Comparison of ENCODE assay signal across 42 cellular contexts in the genomic region with DNA sequence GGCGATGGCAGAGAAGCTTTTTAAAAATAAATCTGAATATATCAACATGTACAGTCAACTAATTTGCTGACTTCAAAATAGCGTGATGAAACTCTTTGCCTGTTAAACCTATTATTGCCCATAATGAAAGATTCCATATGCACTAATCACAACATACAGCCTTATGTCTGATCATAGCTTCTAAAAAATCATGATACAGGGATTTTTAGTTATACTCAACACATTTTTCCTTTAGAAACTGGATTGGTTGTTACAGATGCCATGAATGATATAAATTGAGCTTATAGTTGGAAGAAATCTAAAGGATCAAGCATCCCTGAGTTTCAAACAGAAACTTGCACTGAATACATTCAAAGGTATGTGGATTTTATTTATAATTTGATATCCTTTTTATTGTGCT. TPM values are rescaled to one million over a fixed set of nuclear protein-coding genes. Genes with fewer than 3 reads are reported as not detected.
"Had no signal": no experiment of that assay in that cellular context is flagged by ENCODE, and none has a peak within 500 bp of the region (broad histone marks: within the 10 kb centered on the region; RNA-seq: fewer than 3 reads in every experiment).

AMELX (plus strand) TSS at position 301 of the 400 bp plus-strand sequence. CDS start 1,376 bp downstream, outside the sequence.

- H3K4me1 ChIP-seq: adrenal gland, ascending aorta, body of pancreas, breast epithelium had no signal

- DNase-seq: activated effector memory CD4-positive, alpha-beta T cell treated with anti-CD3 and anti-CD28 coated beads, Interleukin-2, amount 50 U/mL, for 16 hours; activated effector memory CD4-positive, alpha-beta T cell treated with Interleukin-2 at 50 U/mL for 16 hours; activated gamma-delta T cell; activated gamma-delta T cell treated with Interleukin-2 at 50 U/mL for 16 hours; activated naive CD4-positive, alpha-beta T cell; activated naive CD4-positive, alpha-beta T cell treated with anti-CD3 and anti-CD28 coated beads for 36 hours; activated naive CD4-positive, alpha-beta T cell treated with anti-CD3 and anti-CD28 coated beads, Interleukin-2, amount 10 ng/mL, durations not matched to agents 7 days and 5 days; activated naive CD4-positive, alpha-beta T cell treated with anti-CD3 and anti-CD28 coated beads, Interleukin-2, amount 50 U/mL, for 16 hours; activated naive CD4-positive, alpha-beta T cell treated with Interleukin-2 at 50 U/mL for 16 hours; activated naive CD8-positive, alpha-beta T cell treated with anti-CD3 and anti-CD28 coated beads for 36 hours; activated naive CD8-positive, alpha-beta T cell treated with anti-CD3 and anti-CD28 coated beads, Interleukin-2, amount 10 ng/mL, durations not matched to agents 7 days and 5 days; activated naive CD8-positive, alpha-beta T cell treated with anti-CD3 and anti-CD28 coated beads, Interleukin-2, amount 50 U/mL, for 24 hours; activated T-cell treated with anti-CD3 and anti-CD28 coated beads, Interleukin-2, amount 50 U/mL, for 1 hour; activated T-cell treated with anti-CD3 and anti-CD28 coated beads, Interleukin-2, amount 50 U/mL, for 24 hours; activated T-cell treated with anti-CD3 and anti-CD28 coated beads, Interleukin-2, amount 50 U/mL, for 4 hours; activated T-cell treated with anti-CD3 and anti-CD28 coated beads, Interleukin-2, amount 50 U/mL, for 48 hours; activated T-cell treated with anti-CD3 and anti-CD28 coated beads, Interleukin-2, amount 50 U/mL, for 72 hours; adrenal gland; amniotic stem cell; amygdala; anterior cingulate cortex; aorta; body of pancreas; brain microvascular endothelial cell; caudate nucleus; central memory CD4-positive, alpha-beta T cell; cerebellar nuclear complex had no signal

- FAIRE-seq: bronchial epithelial cell had no signal

- H3K9me3 Mint-ChIP-seq: activated naive CD4-positive, alpha-beta T cell treated with anti-CD3 and anti-CD28 coated beads for 36 hours; activated naive CD4-positive, alpha-beta T cell treated with anti-CD3 and anti-CD28 coated beads, Interleukin-2, amount 10 ng/mL, durations not matched to agents 7 days and 5 days; activated naive CD4-positive, alpha-beta T cell treated with anti-CD3 and anti-CD28 coated beads, Interleukin-2, amount 50 U/mL, for 24 hours; activated naive CD4-positive, alpha-beta T cell treated with anti-CD3 and anti-CD28 coated beads, Interleukin-2, amount 50 U/mL, for 72 hours; activated naive CD8-positive, alpha-beta T cell treated with anti-CD3 and anti-CD28 coated beads for 36 hours; activated naive CD8-positive, alpha-beta T cell treated with anti-CD3 and anti-CD28 coated beads, Interleukin-2, amount 10 ng/mL, durations not matched to agents 7 days and 5 days; activated naive CD8-positive, alpha-beta T cell treated with anti-CD3 and anti-CD28 coated beads, Interleukin-2, amount 50 U/mL, for 24 hours; activated T-cell treated with anti-CD3 and anti-CD28 coated beads, Interleukin-2, amount 50 U/mL, for 24 hours; activated T-cell treated with anti-CD3 and anti-CD28 coated beads, Interleukin-2, amount 50 U/mL, for 4 hours; activated T-cell treated with anti-CD3 and anti-CD28 coated beads, Interleukin-2, amount 50 U/mL, for 72 hours; activated T-helper 1 cell treated with anti-CD3 and anti-CD28 coated beads, Interleukin-12 subunit alpha, Interleukin-12 subunit beta, Interleukin-2, Interleukin-4 antibody, amounts not matched to agents 30 ng/mL and 10 ng/mL and 1 ng/mL, durations not matched to agents 14 hours and 24 hours and 36 hours; activated T-helper 17 cell treated with anti-CD3 and anti-CD28 coated beads, Interleukin-2, amount 50 U/mL, for 72 hours; activated T-helper 2 cell treated with anti-CD3 and anti-CD28 coated beads, Interferon-gamma antibody, Interleukin-2, Interleukin-4, amounts not matched to agents 10 μg/mL and 5 μg/mL and 100 μg/mL, durations not matched to agents 14 hours and 24 hours and 36 hours; central memory CD8-positive, alpha-beta T cell had no signal

- H3K36me3 Mint-ChIP-seq: activated naive CD4-positive, alpha-beta T cell treated with anti-CD3 and anti-CD28 coated beads, Interleukin-2, amount 10 ng/mL, durations not matched to agents 7 days and 5 days; activated naive CD4-positive, alpha-beta T cell treated with anti-CD3 and anti-CD28 coated beads, Interleukin-2, amount 50 U/mL, for 24 hours; activated naive CD4-positive, alpha-beta T cell treated with anti-CD3 and anti-CD28 coated beads, Interleukin-2, amount 50 U/mL, for 72 hours; activated naive CD8-positive, alpha-beta T cell; activated naive CD8-positive, alpha-beta T cell treated with anti-CD3 and anti-CD28 coated beads for 36 hours; activated naive CD8-positive, alpha-beta T cell treated with anti-CD3 and anti-CD28 coated beads, Interleukin-2, amount 10 ng/mL, durations not matched to agents 7 days and 5 days; brain had no signal

- H3K4me1 Mint-ChIP-seq: activated naive CD4-positive, alpha-beta T cell treated with anti-CD3 and anti-CD28 coated beads, Interleukin-2, amount 10 ng/mL, durations not matched to agents 7 days and 5 days; activated naive CD4-positive, alpha-beta T cell treated with anti-CD3 and anti-CD28 coated beads, Interleukin-2, amount 50 U/mL, for 24 hours; activated naive CD8-positive, alpha-beta T cell treated with anti-CD3 and anti-CD28 coated beads for 36 hours; activated naive CD8-positive, alpha-beta T cell treated with anti-CD3 and anti-CD28 coated beads, Interleukin-2, amount 10 ng/mL, durations not matched to agents 7 days and 5 days; activated naive CD8-positive, alpha-beta T cell treated with anti-CD3 and anti-CD28 coated beads, Interleukin-2, amount 50 U/mL, for 24 hours; activated T-helper 17 cell treated with anti-CD3 and anti-CD28 coated beads, Interleukin-2, amount 50 U/mL, for 72 hours; central memory CD8-positive, alpha-beta T cell had no signal

- H3K9me3 ChIP-seq: adrenal gland, ascending aorta, body of pancreas, breast epithelium had no signal

- H3K27me3 ChIP-seq: ascending aorta, body of pancreas, brain microvascular endothelial cell, cardiac muscle cell had no signal

- H3K27ac ChIP-seq: adrenal gland, ascending aorta, body of pancreas, brain microvascular endothelial cell, breast epithelium, cardiac muscle cell had no signal

- ATAC-seq: activated naive CD4-positive, alpha-beta T cell treated with anti-CD3 and anti-CD28 coated beads, Interleukin-2, amount 50 U/mL, for 72 hours; activated naive CD8-positive, alpha-beta T cell treated with anti-CD3 and anti-CD28 coated beads, Interleukin-2, amount 50 U/mL, for 24 hours; activated T-cell treated with anti-CD3 and anti-CD28 coated beads, Interleukin-2, amount 50 U/mL, for 4 hours; activated T-cell treated with anti-CD3 and anti-CD28 coated beads, Interleukin-2, amount 50 U/mL, for 72 hours; activated T-helper 17 cell treated with anti-CD3 and anti-CD28 coated beads, Interleukin-2, amount 50 U/mL, for 72 hours; body of pancreas had no signal

- H3K27ac Mint-ChIP-seq: activated naive CD4-positive, alpha-beta T cell treated with anti-CD3 and anti-CD28 coated beads for 36 hours; activated naive CD4-positive, alpha-beta T cell treated with anti-CD3 and anti-CD28 coated beads, Interleukin-2, amount 10 ng/mL, durations not matched to agents 7 days and 5 days; activated naive CD4-positive, alpha-beta T cell treated with anti-CD3 and anti-CD28 coated beads, Interleukin-2, amount 50 U/mL, for 24 hours; activated naive CD4-positive, alpha-beta T cell treated with anti-CD3 and anti-CD28 coated beads, Interleukin-2, amount 50 U/mL, for 72 hours; activated naive CD8-positive, alpha-beta T cell; activated naive CD8-positive, alpha-beta T cell treated with anti-CD3 and anti-CD28 coated beads for 36 hours; activated naive CD8-positive, alpha-beta T cell treated with anti-CD3 and anti-CD28 coated beads, Interleukin-2, amount 10 ng/mL, durations not matched to agents 7 days and 5 days; activated naive CD8-positive, alpha-beta T cell treated with anti-CD3 and anti-CD28 coated beads, Interleukin-2, amount 50 U/mL, for 24 hours; activated T-cell treated with anti-CD3 and anti-CD28 coated beads, Interleukin-2, amount 50 U/mL, for 24 hours; activated T-cell treated with anti-CD3 and anti-CD28 coated beads, Interleukin-2, amount 50 U/mL, for 72 hours; activated T-helper 1 cell treated with anti-CD3 and anti-CD28 coated beads, Interleukin-12 subunit alpha, Interleukin-12 subunit beta, Interleukin-2, Interleukin-4 antibody, amounts not matched to agents 30 ng/mL and 10 ng/mL and 1 ng/mL, durations not matched to agents 14 hours and 24 hours and 36 hours; activated T-helper 17 cell treated with anti-CD3 and anti-CD28 coated beads, Interleukin-2, amount 50 U/mL, for 72 hours; activated T-helper 2 cell treated with anti-CD3 and anti-CD28 coated beads, Interferon-gamma antibody, Interleukin-2, Interleukin-4, amounts not matched to agents 10 μg/mL and 5 μg/mL and 100 μg/mL, durations not matched to agents 14 hours and 24 hours and 36 hours; brain had no signal

- H3K4me3 Mint-ChIP-seq: activated naive CD4-positive, alpha-beta T cell treated with anti-CD3 and anti-CD28 coated beads for 36 hours; activated naive CD4-positive, alpha-beta T cell treated with anti-CD3 and anti-CD28 coated beads, Interleukin-2, amount 10 ng/mL, durations not matched to agents 7 days and 5 days; activated naive CD4-positive, alpha-beta T cell treated with anti-CD3 and anti-CD28 coated beads, Interleukin-2, amount 50 U/mL, for 24 hours; activated naive CD8-positive, alpha-beta T cell; activated naive CD8-positive, alpha-beta T cell treated with anti-CD3 and anti-CD28 coated beads for 36 hours; activated naive CD8-positive, alpha-beta T cell treated with anti-CD3 and anti-CD28 coated beads, Interleukin-2, amount 10 ng/mL, durations not matched to agents 7 days and 5 days; activated naive CD8-positive, alpha-beta T cell treated with anti-CD3 and anti-CD28 coated beads, Interleukin-2, amount 50 U/mL, for 24 hours; activated T-cell treated with anti-CD3 and anti-CD28 coated beads, Interleukin-2, amount 50 U/mL, for 24 hours; activated T-cell treated with anti-CD3 and anti-CD28 coated beads, Interleukin-2, amount 50 U/mL, for 4 hours; activated T-cell treated with anti-CD3 and anti-CD28 coated beads, Interleukin-2, amount 50 U/mL, for 72 hours; activated T-helper 1 cell treated with anti-CD3 and anti-CD28 coated beads, Interleukin-12 subunit alpha, Interleukin-12 subunit beta, Interleukin-2, Interleukin-4 antibody, amounts not matched to agents 30 ng/mL and 10 ng/mL and 1 ng/mL, durations not matched to agents 14 hours and 24 hours and 36 hours; activated T-helper 17 cell treated with anti-CD3 and anti-CD28 coated beads, Interleukin-2, amount 50 U/mL, for 72 hours; brain; central memory CD8-positive, alpha-beta T cell had no signal

- H3K27me3 Mint-ChIP-seq: activated naive CD4-positive, alpha-beta T cell treated with anti-CD3 and anti-CD28 coated beads, Interleukin-2, amount 10 ng/mL, durations not matched to agents 7 days and 5 days; activated naive CD4-positive, alpha-beta T cell treated with anti-CD3 and anti-CD28 coated beads, Interleukin-2, amount 50 U/mL, for 24 hours; activated naive CD8-positive, alpha-beta T cell; activated naive CD8-positive, alpha-beta T cell treated with anti-CD3 and anti-CD28 coated beads for 36 hours; activated naive CD8-positive, alpha-beta T cell treated with anti-CD3 and anti-CD28 coated beads, Interleukin-2, amount 10 ng/mL, durations not matched to agents 7 days and 5 days; activated naive CD8-positive, alpha-beta T cell treated with anti-CD3 and anti-CD28 coated beads, Interleukin-2, amount 50 U/mL, for 24 hours; activated T-helper 17 cell treated with anti-CD3 and anti-CD28 coated beads, Interleukin-2, amount 50 U/mL, for 72 hours; brain; central memory CD8-positive, alpha-beta T cell had no signal

- H3K4me3 ChIP-seq: adrenal gland, ascending aorta, body of pancreas, breast epithelium, cardiac muscle cell had no signal

- H3K36me3 ChIP-seq: adrenal gland, ascending aorta, brain microvascular endothelial cell, breast epithelium, cardiac muscle cell had no signal

RNA-seq across cellular contexts. Expression of gene AMELX, which starts in this region (rescaled TPM):
- total RNA-seq: activated naive CD4-positive, alpha-beta T cell treated with anti-CD3 and anti-CD28 coated beads for 36 hours; activated naive CD4-positive, alpha-beta T cell treated with anti-CD3 and anti-CD28 coated beads, Interleukin-2, amount 50 U/mL, for 72 hours; activated naive CD8-positive, alpha-beta T cell treated with anti-CD3 and anti-CD28 coated beads for 36 hours; activated naive CD8-positive, alpha-beta T cell treated with anti-CD3 and anti-CD28 coated beads, Interleukin-2, amount 10 ng/mL, durations not matched to agents 7 days and 5 days; activated T-cell treated with anti-CD3 and anti-CD28 coated beads, Interleukin-2, amount 50 U/mL, for 4 hours; activated T-cell treated with anti-CD3 and anti-CD28 coated beads, Interleukin-2, amount 50 U/mL, for 72 hours; activated T-helper 1 cell treated with anti-CD3 and anti-CD28 coated beads, Interleukin-12 subunit alpha, Interleukin-12 subunit beta, Interleukin-2, Interleukin-4 antibody, amounts not matched to agents 30 ng/mL and 10 ng/mL and 1 ng/mL, durations not matched to agents 14 hours and 24 hours and 36 hours; activated T-helper 17 cell treated with anti-CD3 and anti-CD28 coated beads, Interleukin-2, amount 50 U/mL, for 72 hours; activated T-helper 2 cell treated with anti-CD3 and anti-CD28 coated beads, Interferon-gamma antibody, Interleukin-2, Interleukin-4, amounts not matched to agents 10 μg/mL and 5 μg/mL and 100 μg/mL, durations not matched to agents 14 hours and 24 hours and 36 hours; adrenal gland; aorta; ascending aorta; body of pancreas; breast epithelium; bronchial epithelial cell; cardiac muscle cell; cardiac septum; cerebellum; chondrocyte had no signal
